1 cellular context compared by ENCODE assay signal in the genomic region with DNA sequence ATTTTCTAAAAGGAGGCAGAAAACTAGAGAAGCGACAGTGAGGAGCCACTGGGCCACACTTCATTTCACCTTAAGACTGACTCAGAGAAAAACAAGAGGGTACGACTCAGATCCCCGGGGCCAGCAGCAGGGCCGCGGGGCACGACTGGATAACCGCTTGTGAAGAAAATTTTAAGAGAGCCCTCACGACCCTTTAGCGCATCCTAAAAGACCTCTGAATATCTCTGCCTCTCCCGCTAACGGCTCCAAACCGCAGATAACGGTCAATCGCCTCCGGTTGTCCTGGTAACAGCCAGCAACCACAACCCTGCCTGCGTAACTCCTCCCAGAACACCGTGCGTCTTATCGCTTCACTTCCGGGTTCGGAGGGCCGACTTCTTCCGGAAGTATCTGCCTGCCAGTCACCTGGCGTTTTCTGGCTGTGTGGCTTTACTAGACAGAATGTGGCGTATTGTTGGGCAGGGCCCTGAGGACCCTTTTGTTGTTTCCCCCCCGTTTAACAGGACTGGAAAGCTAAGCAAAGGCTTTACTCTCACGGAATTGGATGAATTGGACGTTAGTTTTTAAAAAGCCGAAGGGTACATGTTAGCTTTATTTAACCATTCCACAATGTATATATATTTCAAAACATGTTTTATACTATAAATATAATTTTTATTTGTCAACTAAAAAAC.
TF ChIP-seq lines count a peak whose summit lies in the region.

No MANE protein-coding gene starts in this region.

TF ChIP-seq in SK-N-SH, 30 proteins besides CTCF, POLR2A, EP300 and RAD21 (continued from another document):
- TF ChIP-seq REST (IDR thresholded peaks at IDR 0.05; ENCODE audit: low read depth, low read length): no peak; the same call in 1 of the 2 replicates
- TF ChIP-seq GATA2 (CRISPR knock-in tag; IDR thresholded peaks at IDR 0.05): peak; percentile 63
- TF ChIP-seq RFX5 (IDR thresholded peaks at IDR 0.05; ENCODE audit: low read length): peak; percentile 78
- TF ChIP-seq ELF1 (IDR thresholded peaks at IDR 0.05): peak; percentile 97
- peak; percentile 17; the same call in 1 of the 2 replicates for TF ChIP-seq YY1 (IDR thresholded peaks at IDR 0.05; ENCODE audit: low read depth)
- no peak for TF ChIP-seq NRF1 (IDR thresholded peaks at IDR 0.05; ENCODE audit: low read depth, low read length)
- peak; percentile 86 for TF ChIP-seq MXI1 (IDR thresholded peaks at IDR 0.05; ENCODE audit: low read depth, low read length)
- TF ChIP-seq USF1 (IDR thresholded peaks at IDR 0.05; ENCODE audit: borderline replicate concordance, low read depth): no peak
- TF ChIP-seq RCOR1 (IDR thresholded peaks at IDR 0.05; ENCODE audit: low read length): no peak
- peak; percentile 19; the same call in 1 of the 2 replicates for TF ChIP-seq FOSL2 (IDR thresholded peaks at IDR 0.05; ENCODE audit: borderline replicate concordance, low read depth)
- peak; percentile 86 for TF ChIP-seq CHD2 (IDR thresholded peaks at IDR 0.05; ENCODE audit: low read length, partially characterized antibody)
- TF ChIP-seq GABPA (IDR thresholded peaks at IDR 0.05; ENCODE audit: low read depth): peak; percentile 93
- no peak for TF ChIP-seq RXRA (IDR thresholded peaks at IDR 0.05; ENCODE audit: borderline replicate concordance, low read depth)
- peak; percentile 27; the same call in 1 of the 2 replicates for TF ChIP-seq TCF12 (IDR thresholded peaks at IDR 0.05)
- peak; percentile 86; the same call in 1 of the 2 replicates for TF ChIP-seq TAF1 (IDR thresholded peaks at IDR 0.05; ENCODE audit: borderline replicate concordance, low read depth, low read length)
- TF ChIP-seq MEF2A (IDR thresholded peaks at IDR 0.05; ENCODE audit: borderline replicate concordance, low read depth): no peak
- TF ChIP-seq, protein P1, sequence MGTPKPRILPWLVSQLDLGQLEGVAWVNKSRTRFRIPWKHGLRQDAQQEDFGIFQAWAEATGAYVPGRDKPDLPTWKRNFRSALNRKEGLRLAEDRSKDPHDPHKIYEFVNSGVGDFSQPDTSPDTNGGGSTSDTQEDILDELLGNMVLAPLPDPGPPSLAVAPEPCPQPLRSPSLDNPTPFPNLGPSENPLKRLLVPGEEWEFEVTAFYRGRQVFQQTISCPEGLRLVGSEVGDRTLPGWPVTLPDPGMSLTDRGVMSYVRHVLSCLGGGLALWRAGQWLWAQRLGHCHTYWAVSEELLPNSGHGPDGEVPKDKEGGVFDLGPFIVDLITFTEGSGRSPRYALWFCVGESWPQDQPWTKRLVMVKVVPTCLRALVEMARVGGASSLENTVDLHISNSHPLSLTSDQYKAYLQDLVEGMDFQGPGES (IDR thresholded peaks at IDR 0.05; ENCODE audit: low read depth, low read length): no peak
- TF ChIP-seq SMC3 (IDR thresholded peaks at IDR 0.05; ENCODE audit: low read depth, low read length): no peak
- no peak for TF ChIP-seq JUND (IDR thresholded peaks at IDR 0.05)
- TF ChIP-seq, protein P2, sequence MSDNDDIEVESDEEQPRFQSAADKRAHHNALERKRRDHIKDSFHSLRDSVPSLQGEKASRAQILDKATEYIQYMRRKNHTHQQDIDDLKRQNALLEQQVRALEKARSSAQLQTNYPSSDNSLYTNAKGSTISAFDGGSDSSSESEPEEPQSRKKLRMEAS (IDR thresholded peaks at IDR 0.05; ENCODE audit: low read depth): peak; percentile 92
- TF ChIP-seq POLR2AphosphoS5 (IDR thresholded peaks at IDR 0.05; ENCODE audit: low read depth, low read length): peak; percentile 94
- TF ChIP-seq TEAD4 (IDR thresholded peaks at IDR 0.05; ENCODE audit: borderline replicate concordance, insufficient read depth): no peak
TF ChIP-seq in SK-N-SH: peak in this region for 14.
